In the genomic region with DNA sequence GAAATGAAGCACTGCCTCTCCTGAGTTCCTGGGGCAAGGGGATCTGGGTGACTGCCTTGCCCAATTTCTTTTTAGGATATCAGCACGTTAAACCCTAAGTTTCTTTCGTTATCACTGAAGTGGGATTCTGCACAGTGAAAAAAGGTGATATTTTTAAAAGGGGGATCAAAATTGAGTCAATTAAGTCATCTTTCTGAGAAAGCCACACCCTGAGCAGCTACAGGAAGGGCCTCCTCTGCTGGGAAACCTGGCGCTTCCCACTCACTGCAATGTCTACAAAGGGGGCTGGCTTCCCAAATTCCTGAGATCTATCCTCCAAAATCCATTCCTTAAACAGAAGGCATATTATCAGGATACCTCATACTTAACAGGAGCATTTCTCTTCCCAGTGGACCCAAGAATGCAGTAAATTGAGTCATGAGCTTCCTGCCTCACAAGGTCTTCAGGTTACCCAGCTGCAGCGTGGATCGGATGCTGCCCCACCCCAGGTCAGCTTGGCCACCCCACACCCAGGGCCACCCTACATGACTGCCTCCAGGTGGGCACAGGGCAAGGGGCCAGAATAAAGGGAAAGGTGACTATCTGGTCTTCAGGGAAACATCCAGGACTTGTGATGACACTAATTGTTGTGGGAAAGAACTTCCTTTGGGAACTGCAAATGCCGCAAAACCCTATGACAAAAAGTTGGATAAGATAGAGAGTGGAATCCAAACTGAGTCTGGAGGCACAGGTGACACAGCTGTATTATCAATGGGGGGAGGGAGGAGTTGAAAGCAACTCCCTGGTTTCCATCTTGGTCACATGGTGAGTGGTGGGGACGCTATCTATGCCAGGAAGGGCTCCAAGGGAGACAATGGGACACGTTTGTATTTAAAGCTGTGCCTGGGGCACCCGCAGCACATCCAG, we compare ENCODE assay signal across 1 cellular context.
TF ChIP-seq lines count a peak whose summit lies in the region.

No MANE protein-coding gene starts in this region.

TF ChIP-seq in HepG2, 621 proteins besides CTCF, POLR2A, EP300 and RAD21:
- TF ChIP-seq, protein P1, sequence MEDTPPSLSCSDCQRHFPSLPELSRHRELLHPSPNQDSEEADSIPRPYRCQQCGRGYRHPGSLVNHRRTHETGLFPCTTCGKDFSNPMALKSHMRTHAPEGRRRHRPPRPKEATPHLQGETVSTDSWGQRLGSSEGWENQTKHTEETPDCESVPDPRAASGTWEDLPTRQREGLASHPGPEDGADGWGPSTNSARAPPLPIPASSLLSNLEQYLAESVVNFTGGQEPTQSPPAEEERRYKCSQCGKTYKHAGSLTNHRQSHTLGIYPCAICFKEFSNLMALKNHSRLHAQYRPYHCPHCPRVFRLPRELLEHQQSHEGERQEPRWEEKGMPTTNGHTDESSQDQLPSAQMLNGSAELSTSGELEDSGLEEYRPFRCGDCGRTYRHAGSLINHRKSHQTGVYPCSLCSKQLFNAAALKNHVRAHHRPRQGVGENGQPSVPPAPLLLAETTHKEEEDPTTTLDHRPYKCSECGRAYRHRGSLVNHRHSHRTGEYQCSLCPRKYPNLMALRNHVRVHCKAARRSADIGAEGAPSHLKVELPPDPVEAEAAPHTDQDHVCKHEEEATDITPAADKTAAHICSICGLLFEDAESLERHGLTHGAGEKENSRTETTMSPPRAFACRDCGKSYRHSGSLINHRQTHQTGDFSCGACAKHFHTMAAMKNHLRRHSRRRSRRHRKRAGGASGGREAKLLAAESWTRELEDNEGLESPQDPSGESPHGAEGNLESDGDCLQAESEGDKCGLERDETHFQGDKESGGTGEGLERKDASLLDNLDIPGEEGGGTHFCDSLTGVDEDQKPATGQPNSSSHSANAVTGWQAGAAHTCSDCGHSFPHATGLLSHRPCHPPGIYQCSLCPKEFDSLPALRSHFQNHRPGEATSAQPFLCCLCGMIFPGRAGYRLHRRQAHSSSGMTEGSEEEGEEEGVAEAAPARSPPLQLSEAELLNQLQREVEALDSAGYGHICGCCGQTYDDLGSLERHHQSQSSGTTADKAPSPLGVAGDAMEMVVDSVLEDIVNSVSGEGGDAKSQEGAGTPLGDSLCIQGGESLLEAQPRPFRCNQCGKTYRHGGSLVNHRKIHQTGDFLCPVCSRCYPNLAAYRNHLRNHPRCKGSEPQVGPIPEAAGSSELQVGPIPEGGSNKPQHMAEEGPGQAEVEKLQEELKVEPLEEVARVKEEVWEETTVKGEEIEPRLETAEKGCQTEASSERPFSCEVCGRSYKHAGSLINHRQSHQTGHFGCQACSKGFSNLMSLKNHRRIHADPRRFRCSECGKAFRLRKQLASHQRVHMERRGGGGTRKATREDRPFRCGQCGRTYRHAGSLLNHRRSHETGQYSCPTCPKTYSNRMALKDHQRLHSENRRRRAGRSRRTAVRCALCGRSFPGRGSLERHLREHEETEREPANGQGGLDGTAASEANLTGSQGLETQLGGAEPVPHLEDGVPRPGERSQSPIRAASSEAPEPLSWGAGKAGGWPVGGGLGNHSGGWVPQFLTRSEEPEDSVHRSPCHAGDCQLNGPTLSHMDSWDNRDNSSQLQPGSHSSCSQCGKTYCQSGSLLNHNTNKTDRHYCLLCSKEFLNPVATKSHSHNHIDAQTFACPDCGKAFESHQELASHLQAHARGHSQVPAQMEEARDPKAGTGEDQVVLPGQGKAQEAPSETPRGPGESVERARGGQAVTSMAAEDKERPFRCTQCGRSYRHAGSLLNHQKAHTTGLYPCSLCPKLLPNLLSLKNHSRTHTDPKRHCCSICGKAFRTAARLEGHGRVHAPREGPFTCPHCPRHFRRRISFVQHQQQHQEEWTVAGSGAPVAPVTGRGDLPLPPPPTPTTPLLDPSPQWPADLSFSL (CRISPR knock-in tag; IDR thresholded peaks at IDR 0.05): no peak
- no peak for TF ChIP-seq FOXJ3 (CRISPR knock-in tag; IDR thresholded peaks at IDR 0.05; ENCODE audit: borderline replicate concordance)
- TF ChIP-seq NFYB (CRISPR knock-in tag; IDR thresholded peaks at IDR 0.05): no peak
- no peak for TF ChIP-seq ZNF883 (CRISPR knock-in tag; IDR thresholded peaks at IDR 0.05; ENCODE audit: not compliant biosample characterization)
- no peak for TF ChIP-seq ZNF777 (CRISPR knock-in tag; IDR thresholded peaks at IDR 0.05)
- TF ChIP-seq POLR2AphosphoS5 (IDR thresholded peaks at IDR 0.05; ENCODE audit: low read depth, low read length): no peak
- TF ChIP-seq TOPORS (CRISPR knock-in tag; IDR thresholded peaks at IDR 0.05): no peak
